14 cellular contexts compared by ENCODE assay signal in genomic region chr21:32382108-32382601, GRCh38. TPM values are rescaled to one million over a fixed set of nuclear protein-coding genes. Genes with fewer than 3 reads are reported as not detected.
A peak's percentile ranks its signal among the peaks of the same experiment; 100 is the strongest.
DNase-seq lines count a peak whose midpoint lies in the region; FAIRE-seq and TF ChIP-seq lines count a peak whose summit lies in the region.
"Had no signal": no experiment of that assay in that cellular context is flagged by ENCODE, and none has a peak within 500 bp of the region (broad histone marks: within the 10 kb centered on the region; RNA-seq: fewer than 3 reads in every experiment).

No MANE protein-coding gene starts in this region.

- H3K36me3 ChIP-seq in astrocyte (ENCODE audit: insufficient read depth, low read length) (peaks cover 44% of the 10 kb centered on the region), hepatocyte (replicated peaks; ENCODE audit: insufficient read depth, low read depth) (no peaks in the 10 kb centered on the region), suprapubic skin (peaks cover 64% of the 10 kb centered on the region)

- peak overlapping the region; percentile 60 for H3K4me2 ChIP-seq in astrocyte (ENCODE audit: low read length)
- no peak overlapping the region for H3K4me2 ChIP-seq in hepatocyte
- H3K4me2 ChIP-seq: smooth muscle cell had no signal

- peak overlapping the region; percentile 61 for H3K9ac ChIP-seq in astrocyte (ENCODE audit: low read length)

- TF ChIP-seq CTCF in AG04450 (IDR thresholded peaks at IDR 0.05; ENCODE audit: low read depth, low read length) (no peak), astrocyte (IDR thresholded peaks at IDR 0.05; ENCODE audit: insufficient read depth, low read depth, low read length) (no peak), hepatocyte (IDR thresholded peaks at IDR 0.05; ENCODE audit: poor library complexity) (no peak), suprapubic skin (IDR thresholded peaks at IDR 0.05) (no peak)

- H3K27ac Mint-ChIP-seq in astrocyte (ENCODE audit: unreplicated experiment) = no peak overlapping the region
- H3K27ac Mint-ChIP-seq: CD8-positive, alpha-beta memory T cell had no signal

- DNase-seq in AG04450 (ENCODE audit: low read depth, low spot score) (no peak), HTR-8/SVneo (ENCODE audit: insufficient read length, low spot score) (peak; percentile 20), astrocyte (ENCODE audit: low read depth) (peak; percentile 89), hepatocyte (ENCODE audit: low spot score) (no peak), midbrain (lab: John Stamatoyannopoulos, UW) (no peak), suprapubic skin (ENCODE audit: low spot score in 2 of 2) (no peak), germinal center (ENCODE audit: low spot score) (no peak), NCI-H2107 (lab: John Stamatoyannopoulos, UW) (no peak)
- DNase-seq: activated T-cell treated with anti-CD3 and anti-CD28 coated beads, Interleukin-2, amount 50 U/mL, for 1 hour; CD8-positive, alpha-beta memory T cell; hypothalamus; NCI-H1930 had no signal

- FAIRE-seq in HTR-8/SVneo (lab: Jason Lieb, UNC) (no peak), astrocyte (lab: Jason Lieb, UNC) (peak; percentile 55)
- FAIRE-seq: GM12878 had no signal

- no peak overlapping the region for H3K4me3 ChIP-seq in AG04450 (ENCODE audit: low read depth, low read length)
- no peak overlapping the region for H3K4me3 ChIP-seq in astrocyte (ENCODE audit: insufficient read depth, low read depth, low read length)
- H3K4me3 ChIP-seq in hepatocyte = no peak overlapping the region
- no peak overlapping the region for H3K4me3 ChIP-seq in suprapubic skin
- H3K4me3 ChIP-seq: GM12878, smooth muscle cell had no signal

- H3K27me3 ChIP-seq in AG04450 (ENCODE audit: control insufficient read depth, insufficient read depth, low read length) (no peaks in the 10 kb centered on the region), astrocyte (ENCODE audit: insufficient read depth, low read length) (no peaks in the 10 kb centered on the region), hepatocyte (no peaks in the 10 kb centered on the region), suprapubic skin (no peaks in the 10 kb centered on the region)

- H3K9me2 ChIP-seq in hepatocyte (replicated peaks; ENCODE audit: insufficient read depth) = no peaks in the 10 kb centered on the region

- no peak overlapping the region for H2AFZ ChIP-seq in astrocyte (ENCODE audit: low read depth, low read length)
- no peak overlapping the region for H2AFZ ChIP-seq in hepatocyte

- TF ChIP-seq POLR2A in suprapubic skin (IDR thresholded peaks at IDR 0.05) = no peak

- WGBS in hepatocyte (ENCODE audit: low lambda C conversion rate, missing lambda C conversion rate) = 60% methylated on average over 9 of the region's 9 CpGs
- WGBS in suprapubic skin = 76% methylated on average over 9 of the region's 9 CpGs

- H4K20me1 ChIP-seq in astrocyte (ENCODE audit: insufficient read depth, low read length) (peaks cover 43% of the 10 kb centered on the region), hepatocyte (ENCODE audit: insufficient read depth, poor library complexity, severe bottlenecking) (no peaks in the 10 kb centered on the region)

- no peaks in the 10 kb centered on the region for H3K27me3 Mint-ChIP-seq in astrocyte (ENCODE audit: low read depth, unreplicated experiment)
- H3K27me3 Mint-ChIP-seq: CD8-positive, alpha-beta memory T cell had no signal

- H3K36me3 Mint-ChIP-seq in astrocyte (ENCODE audit: low read depth, unreplicated experiment) = peaks cover 14% of the 10 kb centered on the region

- H3K27ac ChIP-seq in AG04450 (ENCODE audit: low read depth, low read length) (peak overlapping the region; percentile 24), astrocyte (ENCODE audit: low read depth, low read length) (peak overlapping the region; percentile 79), hepatocyte (peak overlapping the region; percentile 54), suprapubic skin (no peak overlapping the region)

- H3K9me3 ChIP-seq in AG04450 (ENCODE audit: control insufficient read depth, insufficient read depth, low read length) (no peaks in the 10 kb centered on the region), astrocyte (ENCODE audit: insufficient read depth, low read depth, low read length) (no peaks in the 10 kb centered on the region), hepatocyte (ENCODE audit: low read depth) (no peaks in the 10 kb centered on the region), suprapubic skin (no peaks in the 10 kb centered on the region)

- peaks cover 22% of the 10 kb centered on the region for H3K4me1 ChIP-seq in astrocyte (ENCODE audit: insufficient read depth, low read length)
- H3K4me1 ChIP-seq in hepatocyte (ENCODE audit: insufficient read depth) = no peaks in the 10 kb centered on the region
- H3K4me1 ChIP-seq in suprapubic skin = no peaks in the 10 kb centered on the region

- H3K79me2 ChIP-seq in astrocyte (ENCODE audit: insufficient read depth, low read length) (peaks cover 77% of the 10 kb centered on the region), hepatocyte (peaks cover 10% of the 10 kb centered on the region)

- H3K4me3 Mint-ChIP-seq in astrocyte (ENCODE audit: unreplicated experiment) = no peak overlapping the region
- H3K4me3 Mint-ChIP-seq: CD8-positive, alpha-beta memory T cell had no signal

- H3K4me1 Mint-ChIP-seq in astrocyte (ENCODE audit: low read depth, unreplicated experiment) = no peaks in the 10 kb centered on the region

- no peaks in the 10 kb centered on the region for H3K9me3 Mint-ChIP-seq in astrocyte (ENCODE audit: unreplicated experiment)
- H3K9me3 Mint-ChIP-seq: CD8-positive, alpha-beta memory T cell had no signal

- POLR2A ChIA-PET in AG04450 (lab: Yijun Ruan, JAX) = no interaction called here

- TF ChIP-seq EP300 in suprapubic skin (IDR thresholded peaks at IDR 0.05) = no peak

- CTCF ChIA-PET in AG04450 (lab: Charles Lee) = interaction anchor here (1.1 kb wide), 1 partner anchor 21 kb away, joined by 4 read pairs; no protein-coding TSS in a partner anchor

RNA-seq across cellular contexts. Expression of gene URB1, which starts 10.7 kb away (rescaled TPM):
- polyA plus RNA-seq in AG04450 (2011; rRNA removed) (7.6 and 7.7 TPM in 2 replicates), hepatocyte (2.9 and 3.4 TPM in 2 replicates)
- 17.0 and 17.1 TPM in 2 replicates for polyA minus RNA-seq in AG04450 (2011; rRNA and poly(A)+ RNA removed)
- total RNA-seq in astrocyte (17.8 and 19.2 TPM in 2 replicates), hepatocyte (10.1 and 13.6 TPM in 2 replicates), suprapubic skin (10 to 100 TPM; 23.7 to 49.4 (median 33.0) TPM)

RNA-seq across cellular contexts. Expression of gene EVA1C, which starts 30.4 kb away (rescaled TPM):
- polyA plus RNA-seq in AG04450 (2011; rRNA removed) = 2.8 and 5.7 TPM in 2 replicates
- 1.8 and 2.0 TPM in 2 replicates for polyA minus RNA-seq in AG04450 (2011; rRNA and poly(A)+ RNA removed)
- total RNA-seq in astrocyte = not detected in 2 replicates
- 2.9 and 3.4 TPM in 2 replicates for total RNA-seq in hepatocyte
- polyA plus RNA-seq in hepatocyte = 2.2 and 4.4 TPM in 2 replicates
- 10 to 100 TPM; 57.1 to 98.6 (median 63.2) TPM for total RNA-seq in suprapubic skin
- total RNA-seq: GM12878 had no signal

Comparison
In these comparisons a context has a peak if more than half of its experiments do, and no peak if none do; other contexts are left out.
1. DNase-seq: peak in HTR-8/SVneo (single experiment) and astrocyte (single experiment); none in AG04450 (single experiment), hepatocyte (single experiment), midbrain (single experiment), suprapubic skin (0 of 2), germinal center (single experiment) and NCI-H2107 (single experiment).
2. RNA of gene EVA1C, which starts 30.4 kb away (total RNA-seq): 57.1 to 98.6 TPM in suprapubic skin; 2.9 to 3.4 TPM in hepatocyte and not detected in astrocyte; every median in the first group is over 10 times any median in the second.